ENCODE assay signal across 9 cellular contexts in the genomic region with DNA sequence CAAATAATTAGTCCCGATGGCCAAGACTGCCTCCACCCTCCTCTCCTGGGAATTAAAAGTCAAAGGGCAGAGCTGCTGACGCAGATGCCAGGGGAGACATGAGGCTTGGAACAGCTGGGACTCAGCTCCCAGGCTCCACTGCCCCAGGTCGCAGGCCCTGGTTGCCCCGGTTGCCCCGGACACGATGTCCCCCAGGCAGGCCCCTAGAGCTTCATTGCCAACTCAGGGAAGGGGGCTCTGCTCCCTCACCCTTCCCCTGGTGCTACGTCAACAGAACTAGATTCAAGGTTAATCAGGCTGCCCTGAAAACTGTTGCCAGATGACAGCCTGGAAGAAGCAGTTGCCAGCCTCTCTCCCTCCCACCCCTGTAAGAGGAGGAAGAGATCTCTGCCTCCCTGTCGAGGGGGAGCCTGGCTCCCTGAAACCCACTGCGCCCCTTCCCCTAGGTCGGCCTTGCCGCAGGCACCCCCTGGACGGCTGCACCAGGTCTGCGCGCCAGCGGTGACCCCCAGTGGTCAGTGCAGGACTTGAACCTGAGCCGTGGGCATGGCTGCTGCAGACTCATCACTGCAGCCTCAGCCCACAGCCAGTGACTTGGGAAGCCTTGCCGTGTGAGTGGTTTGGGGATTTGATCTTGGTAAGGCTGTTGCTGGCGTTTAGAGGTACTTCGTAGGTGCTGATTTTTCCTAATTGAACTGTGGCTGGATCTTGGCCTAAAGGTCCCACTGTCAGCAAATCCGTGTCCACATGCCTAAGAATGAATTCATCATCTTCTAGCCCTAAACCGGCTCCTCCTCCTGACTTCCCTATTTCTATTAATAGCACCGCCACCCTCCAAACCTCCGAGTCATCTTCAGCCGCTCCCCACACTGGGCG.
DNase-seq lines count a peak whose midpoint lies in the region; ATAC-seq and TF ChIP-seq lines count a peak whose summit lies in the region.
"Had no signal": no experiment of that assay in that cellular context is flagged by ENCODE, and none has a peak within 500 bp of the region (broad histone marks: within the 10 kb centered on the region; RNA-seq: fewer than 3 reads in every experiment).

No MANE protein-coding gene starts in this region.

- POLR2A ChIA-PET in CD8-positive, alpha-beta memory T cell (lab: Charles Lee), result interaction anchor here (0.6 to 3.3 kb wide), 3 partner anchors 52 to 98 kb away, joined by 3 to 27 read pairs (median 4); a partner anchor contains a TSS
- POLR2A ChIA-PET in HEK293T (lab: Yijun Ruan, JAX), result interaction anchor here (1.0 to 6.1 kb wide), 5 partner anchors 19 to 98 kb away, joined by 4 to 93 read pairs (median 5); a partner anchor contains a TSS

- H3K27me3 Mint-ChIP-seq in CD8-positive, alpha-beta memory T cell, result no peaks in the 10 kb centered on the region

- CTCF ChIA-PET in CD8-positive, alpha-beta memory T cell (lab: Charles Lee), result interaction anchor here (0.6 to 15.4 kb wide), 17 partner anchors 12 to 171 kb away, joined by 3 to 248 read pairs (median 4); a partner anchor contains a TSS
- CTCF ChIA-PET in HEK293T (lab: Yijun Ruan, JAX), result interaction anchor here (0.5 to 3.5 kb wide), 11 partner anchors 9 to 276 kb away, joined by 3 to 62 read pairs (median 4); a partner anchor contains a TSS

- peak; percentile 81 to 88 for ATAC-seq in lower lobe of right lung
- ATAC-seq in GM21717 (IDR thresholded peaks at IDR 0.05; ENCODE audit: unreplicated experiment), result no peak

- peak overlapping the region in 2 of 8 donors; percentile 2 to 92 for H3K27ac Mint-ChIP-seq in CD8-positive, alpha-beta memory T cell

- H3K36me3 ChIP-seq in CD8-positive, alpha-beta memory T cell (ENCODE audit: insufficient read depth, low read length), result no peaks in the 10 kb centered on the region
- H3K36me3 ChIP-seq in lower lobe of right lung, result no peaks in the 10 kb centered on the region

- no peak overlapping the region for H3K4me3 ChIP-seq in CD8-positive, alpha-beta memory T cell (ENCODE audit: low read length)
- peak overlapping the region; percentile 17 for H3K4me3 ChIP-seq in lower lobe of right lung
- H3K4me3 ChIP-seq: SK-N-MC had no signal

- H3K27ac ChIP-seq in CD8-positive, alpha-beta memory T cell (ENCODE audit: low read depth, low read length), result peak overlapping the region; percentile 28
- peak overlapping the region; percentile 83 for H3K27ac ChIP-seq in lower lobe of right lung
- H3K27ac ChIP-seq: SK-N-MC had no signal

- H3K4me1 Mint-ChIP-seq in CD8-positive, alpha-beta memory T cell, result peaks cover 8 to 23% (median 22%) of the 10 kb centered on the region in 3 donors

- no peaks in the 10 kb centered on the region for H3K27me3 ChIP-seq in CD8-positive, alpha-beta memory T cell (ENCODE audit: insufficient read depth, low read length, poor library complexity, severe bottlenecking)
- H3K27me3 ChIP-seq in lower lobe of right lung (ENCODE audit: low read depth), result no peaks in the 10 kb centered on the region

- intact Hi-C loops in lower lobe of right lung (cut with DNase I), result loop anchor here (5.0 kb wide), 1 partner anchor 98 kb away; no protein-coding TSS in a partner anchor

- TF ChIP-seq CTCF in lower lobe of right lung (IDR thresholded peaks at IDR 0.05), result peak; percentile 84

- H3K4me3 Mint-ChIP-seq in CD8-positive, alpha-beta memory T cell, result no peak overlapping the region

- no peaks in the 10 kb centered on the region for H3K36me3 Mint-ChIP-seq in CD8-positive, alpha-beta memory T cell

- H3K4me1 ChIP-seq in CD8-positive, alpha-beta memory T cell (ENCODE audit: insufficient read depth, low read length), result peaks cover 15% of the 10 kb centered on the region
- peaks cover 46% of the 10 kb centered on the region for H3K4me1 ChIP-seq in lower lobe of right lung

- no peaks in the 10 kb centered on the region for H3K9me3 Mint-ChIP-seq in CD8-positive, alpha-beta memory T cell

- DNase-seq in CD8-positive, alpha-beta memory T cell, result peak; percentile 27 to 74 (median 40)
- DNase-seq in HEK293T (ENCODE audit: extremely low spot score) (peak; percentile 62), NCI-H510A treated with DMSO at 0.1 percent for 48 hours (lab: John Stamatoyannopoulos, UW) (peak; percentile 90), ecto neural progenitor cell (ENCODE audit: low spot score) (peak; percentile 81), lower lobe of right lung (peak; percentile 83)
- peak; percentile 63 for DNase-seq in activated CD4-positive, alpha-beta T cell treated with anti-CD3 and anti-CD28 coated beads, Interleukin-2, amount 50 U/mL, for 1 hour
- DNase-seq in stimulated activated CD4-positive, alpha-beta T cell treated with anti-CD3 and anti-CD28 coated beads, Interleukin-4, amount 100 ng/mL, for 4 hours, result peak; percentile 31 to 36

- no peaks in the 10 kb centered on the region for H3K9me3 ChIP-seq in CD8-positive, alpha-beta memory T cell (ENCODE audit: low read length)
- H3K9me3 ChIP-seq in lower lobe of right lung, result no peaks in the 10 kb centered on the region

TF ChIP-seq in HEK293T, 16 proteins besides CTCF, POLR2A, EP300 and RAD21:
- TF ChIP-seq L3MBTL2 (conservative IDR thresholded peaks at IDR 0.05) (no peak), BHLHE40 (IDR thresholded peaks at IDR 0.05; ENCODE audit: borderline replicate concordance) (no peak), ELF4 (IDR thresholded peaks at IDR 0.05) (no peak), HDGF (IDR thresholded peaks at IDR 0.05; ENCODE audit: borderline replicate concordance) (no peak), SUZ12 (IDR thresholded peaks at IDR 0.05) (no peak), FOXM1 (IDR thresholded peaks at IDR 0.05; ENCODE audit: borderline replicate concordance) (no peak)
- TF ChIP-seq, protein P1, sequence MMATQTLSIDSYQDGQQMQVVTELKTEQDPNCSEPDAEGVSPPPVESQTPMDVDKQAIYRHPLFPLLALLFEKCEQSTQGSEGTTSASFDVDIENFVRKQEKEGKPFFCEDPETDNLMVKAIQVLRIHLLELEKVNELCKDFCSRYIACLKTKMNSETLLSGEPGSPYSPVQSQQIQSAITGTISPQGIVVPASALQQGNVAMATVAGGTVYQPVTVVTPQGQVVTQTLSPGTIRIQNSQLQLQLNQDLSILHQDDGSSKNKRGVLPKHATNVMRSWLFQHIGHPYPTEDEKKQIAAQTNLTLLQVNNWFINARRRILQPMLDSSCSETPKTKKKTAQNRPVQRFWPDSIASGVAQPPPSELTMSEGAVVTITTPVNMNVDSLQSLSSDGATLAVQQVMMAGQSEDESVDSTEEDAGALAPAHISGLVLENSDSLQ (IDR thresholded peaks at IDR 0.05), result no peak
TF ChIP-seq in HEK293T: peak in this region for 0.

Comparison
In these comparisons a context has a peak if more than half of its experiments do, and no peak if none do; other contexts are left out.
1. DNase-seq: peak in every context shown above with its lines; median percentile 90 in NCI-H510A treated with DMSO at 0.1 percent for 48 hours; 83 in lower lobe of right lung; 81 in ecto neural progenitor cell; 63 in activated CD4-positive, alpha-beta T cell treated with anti-CD3 and anti-CD28 coated beads, Interleukin-2, amount 50 U/mL, for 1 hour; 62 in HEK293T; 40 in CD8-positive, alpha-beta memory T cell; 34 in stimulated activated CD4-positive, alpha-beta T cell treated with anti-CD3 and anti-CD28 coated beads, Interleukin-4, amount 100 ng/mL, for 4 hours.